Comparison of ENCODE assay signal across 10 cellular contexts in genomic region chr14:61102549-61103466, GRCh38.
A peak's percentile ranks its signal among the peaks of the same experiment; 100 is the strongest.
DNase-seq lines count a peak whose midpoint lies in the region; ATAC-seq, FAIRE-seq and TF ChIP-seq lines count a peak whose summit lies in the region.
"Had no signal": no experiment of that assay in that cellular context is flagged by ENCODE, and none has a peak within 500 bp of the region (broad histone marks: within the 10 kb centered on the region; RNA-seq: fewer than 3 reads in every experiment).

No MANE protein-coding gene starts in this region.

- no peaks in the 10 kb centered on the region for H3K9me2 ChIP-seq in neural cell (ENCODE audit: insufficient read depth, low read length)

- peaks cover 10% of the 10 kb centered on the region for H3F3A ChIP-seq in neural cell (ENCODE audit: insufficient read depth, low read length, poor library complexity, severe bottlenecking)

- SMC1A ChIA-PET in GM12878 (lab: Charles Lee; ENCODE audit: uncharacterized antibody, unreplicated experiment): interaction anchor here (0.7 to 1.2 kb wide), 4 partner anchors 44 to 73 kb away, joined by 3 to 9 read pairs (median 3); no protein-coding TSS in a partner anchor

- H3K4me1 Mint-ChIP-seq in Calu3 (ENCODE audit: low read depth, unreplicated experiment): peaks cover 31% of the 10 kb centered on the region

- H2AFZ ChIP-seq in GM12878 (ENCODE audit: control insufficient read depth, low read depth, low read length) (peak overlapping the region; percentile 72), neural cell (ENCODE audit: low read depth, low read length) (no peak overlapping the region)

- H3K9me3 Mint-ChIP-seq in Calu3 (ENCODE audit: low read depth, unreplicated experiment): peaks cover 8% of the 10 kb centered on the region

- H4K20me1 ChIP-seq in GM12878 (ENCODE audit: control insufficient read depth, insufficient read depth): no peaks in the 10 kb centered on the region
- no peaks in the 10 kb centered on the region for H4K20me1 ChIP-seq in neural cell (ENCODE audit: insufficient read depth)

- H3K27ac ChIP-seq in GM12878 (ENCODE audit: control insufficient read depth, insufficient read depth) (peak overlapping the region; percentile 59), neural cell (ENCODE audit: low read length) (peak overlapping the region; percentile 95)

- no peaks in the 10 kb centered on the region for H3K27me3 Mint-ChIP-seq in Calu3 (ENCODE audit: unreplicated experiment)

- no peak for TF ChIP-seq EP300 in GM12878 (IDR thresholded peaks at IDR 0.05; ENCODE audit: borderline replicate concordance in 1 of 2, control insufficient read depth in 1 of 2, low read depth in 2 of 2, low read length in 2 of 2)
- TF ChIP-seq EP300 in neural cell (conservative IDR thresholded peaks at IDR 0.05; ENCODE audit: poor library complexity, severe bottlenecking): no peak

- no peak for FAIRE-seq in GM12878 (lab: Jason Lieb, UNC)

- H3K9me3 ChIP-seq in GM12878 (replicated peaks; ENCODE audit: control insufficient read depth, insufficient read depth, low read length) (no peaks in the 10 kb centered on the region; the same call in 2 of the 3 replicates), neural cell (ENCODE audit: low read length) (no peaks in the 10 kb centered on the region)

- H3K79me2 ChIP-seq in GM12878 (ENCODE audit: control insufficient read depth, insufficient read depth, low read length) (no peaks in the 10 kb centered on the region), neural cell (replicated peaks; ENCODE audit: insufficient read depth, low read length) (no peaks in the 10 kb centered on the region)

- intact Hi-C loops in Calu3 (cut with micrococcal nuclease; ENCODE audit: unreplicated experiment) (loop anchor here (5.0 to 10.0 kb wide), 2 partner anchors 74 to 478 kb away; no protein-coding TSS in a partner anchor), GM12878 (cut with micrococcal nuclease; ENCODE audit: unreplicated experiment) (no loop called here)

- H3K36me3 Mint-ChIP-seq in Calu3 (ENCODE audit: insufficient read depth, unreplicated experiment): peaks cover 23% of the 10 kb centered on the region

- WGBS in GM12878 (ENCODE audit: insufficient coverage, insufficient replicate concordance, low lambda C conversion rate, missing lambda C conversion rate): 84% methylated on average over 10 of the region's 10 CpGs

- TF ChIP-seq CTCF in Calu3 (IDR thresholded peaks at IDR 0.05; ENCODE audit: unreplicated experiment) (no peak), GM12878 (IDR thresholded peaks at IDR 0.05 in 2 of 3, conservative IDR thresholded peaks at IDR 0.05 in 1 of 3; ENCODE audit: control insufficient read depth in 2 of 3, extremely low read depth in 1 of 3, insufficient read depth in 1 of 3, low read depth in 3 of 3, low read length in 3 of 3) (no peak), neural cell (IDR thresholded peaks at IDR 0.05; ENCODE audit: poor library complexity, severe bottlenecking) (no peak)

- H3K4me2 ChIP-seq in GM12878 (ENCODE audit: control insufficient read depth, insufficient read depth) (peak overlapping the region; percentile 56), neural cell (ENCODE audit: low read length) (peak overlapping the region; percentile 62)

- no peak for TF ChIP-seq POLR2A in GM12878 (IDR thresholded peaks at IDR 0.05; ENCODE audit: low read depth, low read length)

- ATAC-seq in HG03432 (IDR thresholded peaks at IDR 0.05; ENCODE audit: unreplicated experiment) (peak; percentile 19), GM12878 (peak; percentile 60)

- H3K36me3 ChIP-seq in GM12878 (ENCODE audit: control insufficient read depth in 2 of 2, insufficient read depth in 2 of 2, low read length in 1 of 2): no peaks in the 10 kb centered on the region
- H3K36me3 ChIP-seq in neural cell (ENCODE audit: insufficient read depth, low read length): no peaks in the 10 kb centered on the region

- H3K9ac ChIP-seq in GM12878 (ENCODE audit: control insufficient read depth, insufficient read depth, low read length): no peak overlapping the region
- peak overlapping the region; percentile 68 for H3K9ac ChIP-seq in neural cell (ENCODE audit: low read length)

- BruUV-seq in Calu3 (replicated peaks; lab: Mats Ljungman, UMichigan) (no TSS peak), GM12878 (replicated peaks; lab: Mats Ljungman, UMichigan) (no TSS peak)

- DNase-seq in Calu3 (no peak), GM12878 (ENCODE audit: low read depth, low spot score) (no peak), NCI-H1048 (lab: John Stamatoyannopoulos, UW) (no peak), GF-D8 (lab: John Stamatoyannopoulos, UW) (no peak), KBM-7 (no peak), GM19238 (ENCODE audit: insufficient read length, low spot score) (no peak)
- DNase-seq: central memory CD4-positive, alpha-beta T cell; NCI-H1105 had no signal

- peak overlapping the region; percentile 93 for H3K27ac Mint-ChIP-seq in Calu3 (ENCODE audit: unreplicated experiment)

- H3K4me1 ChIP-seq in GM12878 (ENCODE audit: control insufficient read depth, insufficient read depth, low read length): peaks cover 31% of the 10 kb centered on the region

- H3K4me3 ChIP-seq in GM12878: no peak overlapping the region
- peak overlapping the region; percentile 53 for H3K4me3 ChIP-seq in neural cell (ENCODE audit: low read length)

- POLR2A ChIA-PET in GM12878 (lab: Charles Lee): no interaction called here

- H3K27me3 ChIP-seq in GM12878 (replicated peaks in 1 of 2; ENCODE audit: control insufficient read depth in 2 of 2, insufficient read depth in 2 of 2, low read length in 1 of 2) (no peaks in the 10 kb centered on the region), neural cell (ENCODE audit: insufficient read depth, low read depth, low read length) (no peaks in the 10 kb centered on the region)

- TF ChIP-seq RAD21 in GM12878 (IDR thresholded peaks at IDR 0.05; ENCODE audit: insufficient read depth, low read depth, low read length) (no peak), neural cell (conservative IDR thresholded peaks at IDR 0.05) (no peak)

- RAD21 ChIA-PET in GM12878 (lab: Charles Lee; ENCODE audit: unreplicated experiment): interaction anchor here (1.2 kb wide), 1 partner anchor 76 kb away, joined by 3 read pairs; no protein-coding TSS in a partner anchor

- CTCF ChIA-PET in Calu3 (lab: Charles Lee) (no interaction called here), GM12878 (lab: Yijun Ruan, JAX) (interaction anchor here (1.0 kb wide), 1 partner anchor 8 kb away, joined by 3 read pairs; no protein-coding TSS in a partner anchor)

- no peak overlapping the region for H3K4me3 Mint-ChIP-seq in Calu3 (ENCODE audit: low read depth, unreplicated experiment)

- in situ Hi-C loops in GM12878 (cut with MboI): no loop called here
- in situ Hi-C loops in KBM-7 (cut with MboI; ENCODE audit: low pct_unique_long_range_greater_than_20kb, low sequenced_read_pairs): no loop called here

TF ChIP-seq in GM12878, 131 proteins besides CTCF, POLR2A, EP300 and RAD21 (continues in another document):
- no peak for TF ChIP-seq BCLAF1 (IDR thresholded peaks at IDR 0.05)

TF ChIP-seq in neural cell, 6 proteins besides CTCF, POLR2A, EP300 and RAD21:
- TF ChIP-seq MXI1 (conservative IDR thresholded peaks at IDR 0.05; ENCODE audit: poor library complexity, severe bottlenecking) (no peak), EZH2 (IDR thresholded peaks at IDR 0.05; ENCODE audit: borderline replicate concordance, insufficient read depth, low read length, poor library complexity, severe bottlenecking) (no peak), POLR2AphosphoS5 (IDR thresholded peaks at IDR 0.05) (no peak), TAF1 (IDR thresholded peaks at IDR 0.05; ENCODE audit: low read depth) (no peak), SMC3 (conservative IDR thresholded peaks at IDR 0.05; ENCODE audit: poor library complexity) (no peak), REST (IDR thresholded peaks at IDR 0.05; ENCODE audit: borderline replicate concordance) (no peak)
